Comparison of ENCODE assay signal across 30 cellular contexts in genomic region chr7:68760556-68760955, GRCh38.
"Had no signal": no experiment of that assay in that cellular context is flagged by ENCODE, and none has a peak within 500 bp of the region (broad histone marks: within the 10 kb centered on the region; RNA-seq: fewer than 3 reads in every experiment).

No MANE protein-coding gene starts in this region.

- H3K9me3 ChIP-seq: adrenal gland, Peyer's patch had no signal

- H3K27ac ChIP-seq: adrenal gland, KMS-11, Peyer's patch, WERI-Rb-1 had no signal

- H3K4me3 ChIP-seq: adrenal gland, Peyer's patch had no signal

- H3K9ac ChIP-seq: KMS-11 had no signal

- H3K4me1 ChIP-seq: adrenal gland, Peyer's patch had no signal

- ATAC-seq: activated CD8-positive, alpha-beta T cell treated with anti-CD3 and anti-CD28 coated beads, Interleukin-2, amount 10 ng/mL, durations not matched to agents 7 days and 5 days; activated naive CD4-positive, alpha-beta T cell treated with anti-CD3 and anti-CD28 coated beads, Interleukin-2, amount 50 U/mL, for 72 hours; PC-3 had no signal

- FAIRE-seq: bronchial epithelial cell had no signal

- H3K36me3 ChIP-seq: adrenal gland, Peyer's patch, WERI-Rb-1 had no signal

- H3K4me2 ChIP-seq: KMS-11 had no signal

- H3K27me3 ChIP-seq: adrenal gland, Peyer's patch had no signal

- DNase-seq: activated CD4-positive, alpha-beta T cell treated with anti-CD3 and anti-CD28 coated beads for 1 hour; activated CD4-positive, alpha-beta T cell treated with anti-CD3 and anti-CD28 coated beads for 48 hours; activated CD4-positive, alpha-beta T cell treated with anti-CD3 and anti-CD28 coated beads, Interleukin-2, amount 50 U/mL, for 4 hours; activated CD4-positive, CD25-positive, alpha-beta regulatory T cell; activated CD8-positive, alpha-beta T cell treated with anti-CD3 and anti-CD28 coated beads, Interleukin-2, amount 10 ng/mL, durations not matched to agents 7 days and 5 days; activated gamma-delta T cell treated with Interleukin-2 at 50 U/mL for 16 hours; activated naive CD4-positive, alpha-beta T cell treated with anti-CD3 and anti-CD28 coated beads for 36 hours; activated T-cell treated with anti-CD3 and anti-CD28 coated beads, Interleukin-2, amount 50 U/mL, for 24 hours; adrenal gland; caudate nucleus; cerebellar nuclear complex; NCI-H1048; NCI-H1436 treated with DMSO at 0.1 percent for 48 hours; NCI-H1694 treated with DMSO at 0.1 percent for 48 hours; NCI-H2029; NCI-H510A; NCI-H526; NCI-H748 treated with DMSO at 0.1 percent for 48 hours; NK-92 treated with Interleukin-12 subunit alpha and Interleukin-12 subunit beta, amount 100 ng/mL, for 24 hours; PC-3; Peyer's patch; Right ventricle myocardium superior; SW 1271; T-helper 1 cell; T-helper 2 cell; T-helper 9 cell; WERI-Rb-1 had no signal
